33 cellular contexts compared by ENCODE assay signal in genomic region chr1:18179009-18179408, GRCh38.
"Had no signal": no experiment of that assay in that cellular context is flagged by ENCODE, and none has a peak within 500 bp of the region (broad histone marks: within the 10 kb centered on the region; RNA-seq: fewer than 3 reads in every experiment).

No MANE protein-coding gene starts in this region.

- H3K27me3 ChIP-seq: body of pancreas had no signal

- H3K4me1 ChIP-seq: adrenal gland, body of pancreas, esophagus muscularis mucosa, foreskin keratinocyte, gastrocnemius medialis had no signal

- H3K27ac ChIP-seq: adrenal gland, body of pancreas, esophagus muscularis mucosa, foreskin keratinocyte, gastrocnemius medialis, heart left ventricle, WERI-Rb-1 had no signal

- H3K4me3 Mint-ChIP-seq: activated B cell treated with CpG ODN at 0.5 μM for 24 hours; activated CD4-positive, alpha-beta memory T cell treated with anti-CD3 and anti-CD28 coated beads for 36 hours; activated CD8-positive, alpha-beta memory T cell treated with anti-CD3 and anti-CD28 coated beads, Interleukin-2, amount 10 ng/mL, durations not matched to agents 7 days and 5 days; activated CD8-positive, alpha-beta T cell treated with anti-CD3 and anti-CD28 coated beads, Interleukin-2, amount 10 ng/mL, durations not matched to agents 7 days and 5 days; activated naive CD4-positive, alpha-beta T cell treated with anti-CD3 and anti-CD28 coated beads for 36 hours; activated naive CD4-positive, alpha-beta T cell treated with anti-CD3 and anti-CD28 coated beads, Interleukin-2, amount 50 U/mL, for 24 hours; activated naive CD8-positive, alpha-beta T cell treated with anti-CD3 and anti-CD28 coated beads for 36 hours; activated naive CD8-positive, alpha-beta T cell treated with anti-CD3 and anti-CD28 coated beads, Interleukin-2, amount 50 U/mL, for 24 hours; activated T-helper 1 cell treated with anti-CD3 and anti-CD28 coated beads, Interleukin-12 subunit alpha, Interleukin-12 subunit beta, Interleukin-2, Interleukin-4 antibody, amounts not matched to agents 30 ng/mL and 10 ng/mL and 1 ng/mL, durations not matched to agents 14 hours and 24 hours and 36 hours; effector memory CD8-positive, alpha-beta T cell; T-helper 17 cell; T-helper 2 cell treated with Interferon-gamma antibody and Interleukin-4, amounts not matched to agents 5 μg/mL and 100 μg/mL, for 36 hours had no signal

- H3K9me3 ChIP-seq: adrenal gland, body of pancreas, esophagus muscularis mucosa, gastrocnemius medialis, heart left ventricle had no signal

- H3K36me3 ChIP-seq: adrenal gland, esophagus muscularis mucosa, gastrocnemius medialis, heart left ventricle, WERI-Rb-1 had no signal

- ATAC-seq: activated CD4-positive, CD25-positive, alpha-beta regulatory T cell treated with anti-CD3 and anti-CD28 coated beads, Interleukin-2, amount 50 U/mL, for 24 hours; activated CD8-positive, alpha-beta memory T cell treated with anti-CD3 and anti-CD28 coated beads, Interleukin-2, amount 10 ng/mL, durations not matched to agents 7 days and 5 days; activated CD8-positive, alpha-beta T cell treated with anti-CD3 and anti-CD28 coated beads, Interleukin-2, amount 10 ng/mL, durations not matched to agents 7 days and 5 days; activated naive CD8-positive, alpha-beta T cell treated with anti-CD3 and anti-CD28 coated beads, Interleukin-2, amount 50 U/mL, for 24 hours; body of pancreas; effector memory CD8-positive, alpha-beta T cell; foreskin keratinocyte; gastrocnemius medialis; heart left ventricle; T-helper 17 cell had no signal

- H3K27ac Mint-ChIP-seq: activated B cell treated with CpG ODN at 0.5 μM for 24 hours; activated CD4-positive, alpha-beta memory T cell treated with anti-CD3 and anti-CD28 coated beads for 36 hours; activated CD8-positive, alpha-beta memory T cell treated with anti-CD3 and anti-CD28 coated beads, Interleukin-2, amount 10 ng/mL, durations not matched to agents 7 days and 5 days; activated CD8-positive, alpha-beta T cell treated with anti-CD3 and anti-CD28 coated beads, Interleukin-2, amount 10 ng/mL, durations not matched to agents 7 days and 5 days; activated naive CD4-positive, alpha-beta T cell treated with anti-CD3 and anti-CD28 coated beads for 36 hours; activated naive CD4-positive, alpha-beta T cell treated with anti-CD3 and anti-CD28 coated beads, Interleukin-2, amount 50 U/mL, for 24 hours; activated naive CD8-positive, alpha-beta T cell treated with anti-CD3 and anti-CD28 coated beads for 36 hours; activated naive CD8-positive, alpha-beta T cell treated with anti-CD3 and anti-CD28 coated beads, Interleukin-2, amount 50 U/mL, for 24 hours; activated T-helper 1 cell treated with anti-CD3 and anti-CD28 coated beads, Interleukin-12 subunit alpha, Interleukin-12 subunit beta, Interleukin-2, Interleukin-4 antibody, amounts not matched to agents 30 ng/mL and 10 ng/mL and 1 ng/mL, durations not matched to agents 14 hours and 24 hours and 36 hours; activated T-helper 2 cell treated with anti-CD3 and anti-CD28 coated beads, Interferon-gamma antibody, Interleukin-2, Interleukin-4, amounts not matched to agents 10 μg/mL and 5 μg/mL and 100 μg/mL, durations not matched to agents 14 hours and 24 hours and 36 hours; effector memory CD8-positive, alpha-beta T cell; T-helper 17 cell; T-helper 2 cell treated with Interferon-gamma antibody and Interleukin-4, amounts not matched to agents 5 μg/mL and 100 μg/mL, for 36 hours had no signal

- DNase-seq: activated B cell treated with CpG ODN at 0.5 μM for 24 hours; activated CD4-positive, alpha-beta memory T cell treated with anti-CD3 and anti-CD28 coated beads for 36 hours; activated CD4-positive, alpha-beta T cell treated with anti-CD3 and anti-CD28 coated beads for 48 hours; activated CD8-positive, alpha-beta memory T cell treated with anti-CD3 and anti-CD28 coated beads, Interleukin-2, amount 10 ng/mL, durations not matched to agents 7 days and 5 days; activated CD8-positive, alpha-beta memory T cell treated with anti-CD3 and anti-CD28 coated beads, Interleukin-2, amount 50 U/mL, for 4 hours; activated CD8-positive, alpha-beta T cell treated with anti-CD3 and anti-CD28 coated beads, Interleukin-2, amount 10 ng/mL, durations not matched to agents 7 days and 5 days; activated effector memory CD4-positive, alpha-beta T cell treated with anti-CD3 and anti-CD28 coated beads, Interleukin-2, amount 50 U/mL, for 16 hours; activated naive CD4-positive, alpha-beta T cell treated with anti-CD3 and anti-CD28 coated beads for 36 hours; activated naive CD8-positive, alpha-beta T cell treated with anti-CD3 and anti-CD28 coated beads for 36 hours; activated naive CD8-positive, alpha-beta T cell treated with anti-CD3 and anti-CD28 coated beads, Interleukin-2, amount 50 U/mL, for 24 hours; activated T-cell treated with anti-CD3 and anti-CD28 coated beads, Interleukin-2, amount 50 U/mL, for 1 hour; activated T-cell treated with anti-CD3 and anti-CD28 coated beads, Interleukin-2, amount 50 U/mL, for 48 hours; adrenal gland; amygdala; body of pancreas; cortex of kidney; dermis blood vessel endothelial cell; effector CD4-positive, alpha-beta T cell; effector memory CD8-positive, alpha-beta T cell; erythroblast; foreskin keratinocyte; gastrocnemius medialis; glutamatergic neuron; T-helper 17 cell; T1000; WERI-Rb-1 had no signal

- H3K9me3 Mint-ChIP-seq: activated B cell treated with CpG ODN at 0.5 μM for 24 hours; activated CD4-positive, alpha-beta memory T cell treated with anti-CD3 and anti-CD28 coated beads for 36 hours; activated naive CD4-positive, alpha-beta T cell treated with anti-CD3 and anti-CD28 coated beads for 36 hours; activated naive CD4-positive, alpha-beta T cell treated with anti-CD3 and anti-CD28 coated beads, Interleukin-2, amount 50 U/mL, for 24 hours; activated naive CD8-positive, alpha-beta T cell treated with anti-CD3 and anti-CD28 coated beads for 36 hours; activated naive CD8-positive, alpha-beta T cell treated with anti-CD3 and anti-CD28 coated beads, Interleukin-2, amount 50 U/mL, for 24 hours; activated T-helper 1 cell treated with anti-CD3 and anti-CD28 coated beads, Interleukin-12 subunit alpha, Interleukin-12 subunit beta, Interleukin-2, Interleukin-4 antibody, amounts not matched to agents 30 ng/mL and 10 ng/mL and 1 ng/mL, durations not matched to agents 14 hours and 24 hours and 36 hours; activated T-helper 2 cell treated with anti-CD3 and anti-CD28 coated beads, Interferon-gamma antibody, Interleukin-2, Interleukin-4, amounts not matched to agents 10 μg/mL and 5 μg/mL and 100 μg/mL, durations not matched to agents 14 hours and 24 hours and 36 hours; effector memory CD8-positive, alpha-beta T cell; T-helper 2 cell treated with Interferon-gamma antibody and Interleukin-4, amounts not matched to agents 5 μg/mL and 100 μg/mL, for 36 hours had no signal

- H3K4me3 ChIP-seq: adrenal gland, body of pancreas, esophagus muscularis mucosa, gastrocnemius medialis, heart left ventricle had no signal

- H3K36me3 Mint-ChIP-seq: activated CD4-positive, alpha-beta memory T cell treated with anti-CD3 and anti-CD28 coated beads for 36 hours; activated CD8-positive, alpha-beta memory T cell treated with anti-CD3 and anti-CD28 coated beads, Interleukin-2, amount 10 ng/mL, durations not matched to agents 7 days and 5 days; activated naive CD4-positive, alpha-beta T cell treated with anti-CD3 and anti-CD28 coated beads, Interleukin-2, amount 50 U/mL, for 24 hours; activated naive CD8-positive, alpha-beta T cell treated with anti-CD3 and anti-CD28 coated beads for 36 hours had no signal

- H3K4me1 Mint-ChIP-seq: activated CD8-positive, alpha-beta memory T cell treated with anti-CD3 and anti-CD28 coated beads, Interleukin-2, amount 10 ng/mL, durations not matched to agents 7 days and 5 days; activated naive CD4-positive, alpha-beta T cell treated with anti-CD3 and anti-CD28 coated beads, Interleukin-2, amount 50 U/mL, for 24 hours; activated naive CD8-positive, alpha-beta T cell treated with anti-CD3 and anti-CD28 coated beads, Interleukin-2, amount 50 U/mL, for 24 hours; T-helper 17 cell had no signal
